27 cellular contexts compared by ENCODE assay signal in the genomic region with DNA sequence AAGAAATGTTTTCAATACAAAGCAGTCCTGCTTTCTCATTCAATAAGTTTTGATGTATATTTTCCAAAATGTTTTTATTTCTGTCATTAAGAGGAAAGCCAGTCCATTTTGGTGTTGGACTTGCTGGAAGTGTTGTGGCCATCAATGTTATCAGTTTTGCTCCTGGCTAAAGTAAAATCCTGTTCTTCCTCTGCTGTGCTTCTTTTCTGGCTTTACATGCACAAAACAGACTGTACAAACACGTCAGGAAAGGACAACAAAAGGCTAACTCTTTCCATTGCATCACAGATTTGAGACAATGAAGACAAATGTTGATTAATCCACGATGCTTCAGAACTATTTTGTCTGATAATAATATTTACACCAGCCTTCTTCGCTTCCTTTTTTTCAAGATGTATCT.
DNase-seq lines count a peak whose midpoint lies in the region; ATAC-seq, FAIRE-seq and TF ChIP-seq lines count a peak whose summit lies in the region.
"Had no signal": no experiment of that assay in that cellular context is flagged by ENCODE, and none has a peak within 500 bp of the region (broad histone marks: within the 10 kb centered on the region; RNA-seq: fewer than 3 reads in every experiment).

No MANE protein-coding gene starts in this region.

- CTCF ChIA-PET in Caco-2 (lab: Charles Lee) = interaction anchor here (1.5 kb wide), 1 partner anchor 26 kb away, joined by 8 read pairs; no protein-coding TSS in a partner anchor

- H3K4me1 ChIP-seq in Caco-2 = peaks cover 44% of the 10 kb centered on the region
- peaks cover 20 to 41% (median 38%) of the 10 kb centered on the region in 3 donors for H3K4me1 ChIP-seq in pancreas
- H3K4me1 ChIP-seq in SJCRH30 = peaks cover 10% of the 10 kb centered on the region
- H3K4me1 ChIP-seq: colonic mucosa, upper lobe of right lung had no signal

- no peaks in the 10 kb centered on the region for H3K27me3 Mint-ChIP-seq in Caco-2 (ENCODE audit: insufficient read depth, unreplicated experiment)
- H3K27me3 Mint-ChIP-seq: activated CD8-positive, alpha-beta T cell treated with anti-CD3 and anti-CD28 coated beads for 36 hours; T-helper 17 cell had no signal

- in situ Hi-C loops in brain microvascular endothelial cell (cut with HindIII; ENCODE audit: low pct_ligation_motif_present, low sequenced_read_pairs) = no loop called here

- H3K27ac ChIP-seq in pancreas (peak overlapping the region; percentile 23 to 91 (median 60)), brain microvascular endothelial cell (no peak overlapping the region), SJCRH30 (no peak overlapping the region)
- H3K27ac ChIP-seq: colonic mucosa, left ventricle myocardium inferior, upper lobe of right lung had no signal

- no peaks in the 10 kb centered on the region for H3K36me3 Mint-ChIP-seq in Caco-2 (ENCODE audit: insufficient read depth, unreplicated experiment)
- H3K36me3 Mint-ChIP-seq: CD14-positive monocyte, WTC11 had no signal

- peaks cover 25% of the 10 kb centered on the region for H3K9me3 Mint-ChIP-seq in Caco-2 (ENCODE audit: unreplicated experiment)
- H3K9me3 Mint-ChIP-seq: activated CD8-positive, alpha-beta T cell treated with anti-CD3 and anti-CD28 coated beads for 36 hours; WTC11 had no signal

- H3K4me3 ChIP-seq in Caco-2 (ENCODE audit: low read depth, low read length) (no peak overlapping the region), bronchial epithelial cell (ENCODE audit: low read depth, low read length) (no peak overlapping the region), pancreas (no peak overlapping the region), brain microvascular endothelial cell (ENCODE audit: low read depth, low read length) (no peak overlapping the region), SJCRH30 (no peak overlapping the region)
- H3K4me3 ChIP-seq: colonic mucosa, left ventricle myocardium inferior, stomach, upper lobe of right lung had no signal

- H3K27ac Mint-ChIP-seq in Caco-2 (ENCODE audit: unreplicated experiment) = peak overlapping the region; percentile 69
- H3K27ac Mint-ChIP-seq: activated CD8-positive, alpha-beta T cell treated with anti-CD3 and anti-CD28 coated beads for 36 hours; CD14-positive monocyte; T-helper 17 cell; WTC11 had no signal

- H3K36me3 ChIP-seq in Caco-2 (ENCODE audit: control insufficient read depth, insufficient read depth, low read length) (no peaks in the 10 kb centered on the region), bronchial epithelial cell (ENCODE audit: control insufficient read depth, insufficient read depth, low read length) (no peaks in the 10 kb centered on the region), pancreas (no peaks in the 10 kb centered on the region), brain microvascular endothelial cell (replicated peaks) (no peaks in the 10 kb centered on the region), SJCRH30 (no peaks in the 10 kb centered on the region)
- H3K36me3 ChIP-seq: colonic mucosa, left ventricle myocardium inferior, stomach, upper lobe of right lung had no signal

- H3K9me3 ChIP-seq in Caco-2 (peaks cover 5% of the 10 kb centered on the region; the same call in 1 of the 2 replicates), pancreas (peaks cover 0 to 4% (median 0%) of the 10 kb centered on the region in 4 donors), SJCRH30 (replicated peaks) (no peaks in the 10 kb centered on the region)
- H3K9me3 ChIP-seq: colonic mucosa, left ventricle myocardium inferior, stomach, upper lobe of right lung had no signal

- POLR2A ChIA-PET in Caco-2 (lab: Charles Lee) = no interaction called here

- H3K27me3 ChIP-seq in Caco-2 (replicated peaks; ENCODE audit: control insufficient read depth, insufficient read depth, low read length) (no peaks in the 10 kb centered on the region), bronchial epithelial cell (ENCODE audit: control insufficient read depth, insufficient read depth, low read length) (no peaks in the 10 kb centered on the region), pancreas (no peaks in the 10 kb centered on the region), brain microvascular endothelial cell (replicated peaks) (no peaks in the 10 kb centered on the region), SJCRH30 (no peaks in the 10 kb centered on the region)
- H3K27me3 ChIP-seq: colonic mucosa, stomach, upper lobe of right lung had no signal

- DNase-seq in Caco-2 (peak in 1 of 2 experiments; percentile 22), bronchial epithelial cell (ENCODE audit: low read depth) (peak; percentile 23), iris pigment epithelial cell (ENCODE audit: low read depth) (peak; percentile 59), pancreas (no peak), brain microvascular endothelial cell (no peak), SJCRH30 (no peak)
- DNase-seq in stimulated activated CD4-positive, alpha-beta T cell treated with anti-CD3 and anti-CD28 coated beads, Interleukin-2, amount 100 ng/mL, for 24 hours = no peak
- DNase-seq: activated CD8-positive, alpha-beta T cell treated with anti-CD3 and anti-CD28 coated beads for 36 hours; activated naive CD4-positive, alpha-beta T cell treated with anti-CD3 and anti-CD28 coated beads, Interleukin-2, amount 50 U/mL, for 16 hours; activated T-cell treated with anti-CD3 and anti-CD28 coated beads, Interleukin-2, amount 50 U/mL, for 48 hours; colonic mucosa; H7; Kasumi-1; left ventricle myocardium inferior; NCI-H1092; NCI-H748 treated with DMSO at 0.1 percent for 48 hours; occipital lobe; SHP77 treated with DMSO at 0.1 percent for 48 hours; stimulated activated CD4-positive, alpha-beta T cell treated with anti-CD3 and anti-CD28 coated beads, Interleukin-4, amount 100 ng/mL, for 1 hour; stomach; T-helper 17 cell; upper lobe of right lung had no signal

- peak overlapping the region; percentile 53 for H3K4me3 Mint-ChIP-seq in Caco-2 (ENCODE audit: unreplicated experiment)
- H3K4me3 Mint-ChIP-seq: activated CD8-positive, alpha-beta T cell treated with anti-CD3 and anti-CD28 coated beads for 36 hours; CD14-positive monocyte; T-helper 17 cell; WTC11 had no signal

- TF ChIP-seq CTCF in Caco-2 (IDR thresholded peaks at IDR 0.05; ENCODE audit: insufficient read depth in 1 of 2, low read depth in 1 of 2, low read length in 1 of 2, severe bottlenecking in 1 of 2, unreplicated experiment in 1 of 2) (no peak), bronchial epithelial cell (IDR thresholded peaks at IDR 0.05; ENCODE audit: insufficient read depth, low read length, severe bottlenecking) (no peak), pancreas (IDR thresholded peaks at IDR 0.05) (no peak), brain microvascular endothelial cell (IDR thresholded peaks at IDR 0.05; ENCODE audit: low read depth, low read length, missing control alignments) (no peak)

- no TSS peak for BruUV-seq in Caco-2 (replicated peaks; lab: Mats Ljungman, UMichigan)

- peaks cover 44% of the 10 kb centered on the region for H3K4me1 Mint-ChIP-seq in Caco-2 (ENCODE audit: low read depth, unreplicated experiment)
- H3K4me1 Mint-ChIP-seq: T-helper 17 cell had no signal

- peak in 3 of 4 donors; percentile 51 to 65 (median 56) for ATAC-seq in pancreas
- no peak for ATAC-seq in GM19455 (IDR thresholded peaks at IDR 0.05; ENCODE audit: unreplicated experiment)
- ATAC-seq: activated CD8-positive, alpha-beta T cell treated with anti-CD3 and anti-CD28 coated beads for 36 hours; T-helper 17 cell; upper lobe of right lung; WTC11 had no signal

- intact Hi-C loops in Caco-2 (cut with micrococcal nuclease; ENCODE audit: unreplicated experiment) = loop anchor here (2.0 kb wide), 1 partner anchor 14 kb away; no protein-coding TSS in a partner anchor
- intact Hi-C loops in pancreas (cut with DNase I) = no loop called here

- WGBS in pancreas, 2 donors = 17 to 19% methylated on average over 3 of the region's 3 CpGs

- FAIRE-seq in bronchial epithelial cell (lab: Jason Lieb, UNC) (no peak), pancreas (lab: Jason Lieb, UNC) (no peak)
- FAIRE-seq: astrocyte, HTR-8/SVneo had no signal

Comparison
In these comparisons a context has a peak if more than half of its experiments do, and no peak if none do; other contexts are left out.
1. DNase-seq: peak in bronchial epithelial cell (single experiment) and iris pigment epithelial cell (single experiment); none in pancreas (0 of 6), brain microvascular endothelial cell (single experiment), SJCRH30 (0 of 2) and stimulated activated CD4-positive, alpha-beta T cell treated with anti-CD3 and anti-CD28 coated beads, Interleukin-2, amount 100 ng/mL, for 24 hours (0 of 2).
2. H3K27ac ChIP-seq: peak in pancreas (4 of 4); none in brain microvascular endothelial cell (single experiment) and SJCRH30 (single experiment).